ENCODE assay signal across 8 cellular contexts in genomic region chr6:83860347-83860731, GRCh38. TPM values are rescaled to one million over a fixed set of nuclear protein-coding genes. Genes with fewer than 3 reads are reported as not detected.
DNase-seq lines count a peak whose midpoint lies in the region; ATAC-seq and TF ChIP-seq lines count a peak whose summit lies in the region.

No MANE protein-coding gene starts in this region.

- H3K4me3 ChIP-seq in fibroblast of pulmonary artery (replicated peaks; ENCODE audit: low read depth, low read length) (peak overlapping the region; percentile 89), skin epidermis (peak overlapping the region; percentile 79 to 96 (median 83))

- DNase-seq in SHP77 treated with DMSO at 0.1 percent for 48 hours (lab: John Stamatoyannopoulos, UW), result peak; percentile 12
- DNase-seq in SHP77 (lab: John Stamatoyannopoulos, UW), result no peak
- no peak for DNase-seq in RWPE1 (ENCODE audit: low spot score)
- DNase-seq in fibroblast of pulmonary artery (ENCODE audit: low read depth), result no peak
- no peak for DNase-seq in NCI-H446 treated with DMSO at 0.1 percent for 48 hours (lab: John Stamatoyannopoulos, UW)
- DNase-seq in DMS53 (lab: John Stamatoyannopoulos, UW), result no peak

- ATAC-seq in esophagus mucosa, result no peak

- POLR2A ChIA-PET in RWPE1 (lab: Yijun Ruan, JAX; ENCODE audit: low non-redundant PET), result interaction anchor here (0.6 kb wide), 1 partner anchor 246 kb away, joined by 3 read pairs; no protein-coding TSS in a partner anchor

- CTCF ChIA-PET in RWPE1 (lab: Yijun Ruan, JAX), result no interaction called here

- TF ChIP-seq CTCF in RWPE1 (conservative IDR thresholded peaks at IDR 0.05; ENCODE audit: low read depth) (no peak), fibroblast of pulmonary artery (IDR thresholded peaks at IDR 0.05; ENCODE audit: low read length, missing control alignments) (no peak)

- H3K27ac ChIP-seq in RWPE1 (peak overlapping the region; percentile 67), skin epidermis (peak overlapping the region in 17 of 21 experiments; percentile 77 to 93 (median 88))

RNA-seq across cellular contexts. Expression of gene CYB5R4, which starts 0.8 kb away (rescaled TPM):
- total RNA-seq in esophagus mucosa, result 23.1 TPM

RNA-seq across cellular contexts. Expression of gene RIPPLY2, which starts 7.2 kb away (rescaled TPM):
- total RNA-seq in esophagus mucosa, result not detected
